12 cellular contexts compared by ENCODE assay signal in genomic region chr2:603869-604268, GRCh38.
"Had no signal": no experiment of that assay in that cellular context is flagged by ENCODE, and none has a peak within 500 bp of the region (broad histone marks: within the 10 kb centered on the region; RNA-seq: fewer than 3 reads in every experiment).

No MANE protein-coding gene starts in this region.

- ATAC-seq: activated T-cell treated with anti-CD3 and anti-CD28 coated beads, Interleukin-2, amount 50 U/mL, for 72 hours; left lobe of liver had no signal

- H3K9ac ChIP-seq: parathyroid adenoma had no signal

- H2AFZ ChIP-seq: parathyroid adenoma had no signal

- H3K4me1 ChIP-seq: ascending aorta, parathyroid adenoma, suprapubic skin had no signal

- H3K9me3 Mint-ChIP-seq: activated T-cell treated with anti-CD3 and anti-CD28 coated beads, Interleukin-2, amount 50 U/mL, for 72 hours had no signal

- H3K36me3 ChIP-seq: ascending aorta, suprapubic skin had no signal

- H3K9me3 ChIP-seq: ascending aorta, suprapubic skin had no signal

- H3K27ac Mint-ChIP-seq: activated T-cell treated with anti-CD3 and anti-CD28 coated beads, Interleukin-2, amount 50 U/mL, for 72 hours had no signal

- H3K27ac ChIP-seq: ascending aorta, parathyroid adenoma, suprapubic skin had no signal

- DNase-seq: activated CD4-positive, alpha-beta T cell treated with anti-CD3 and anti-CD28 coated beads for 1 hour; activated CD4-positive, alpha-beta T cell treated with anti-CD3 and anti-CD28 coated beads, Interleukin-2, amount 50 U/mL, for 48 hours; activated naive CD4-positive, alpha-beta T cell; activated T-cell treated with anti-CD3 and anti-CD28 coated beads, Interleukin-2, amount 50 U/mL, for 72 hours; stimulated activated CD4-positive, alpha-beta T cell treated with anti-CD3 and anti-CD28 coated beads, Interleukin-12 subunit alpha, Interleukin-12 subunit beta, amount 100 ng/mL, for 4 hours; stimulated activated CD4-positive, alpha-beta T cell treated with anti-CD3 and anti-CD28 coated beads, Interleukin-2, amount 100 ng/mL, for 24 hours; stimulated activated naive CD4-positive, alpha-beta T cell treated with Interleukin-2 at 50 U/mL for 16 hours; trophoblast cell had no signal

- H3K4me3 Mint-ChIP-seq: activated T-cell treated with anti-CD3 and anti-CD28 coated beads, Interleukin-2, amount 50 U/mL, for 72 hours had no signal

- H3K27me3 ChIP-seq: ascending aorta, suprapubic skin had no signal

- H3K4me3 ChIP-seq: ascending aorta, suprapubic skin had no signal
